ENCODE assay signal across 32 cellular contexts in the genomic region with DNA sequence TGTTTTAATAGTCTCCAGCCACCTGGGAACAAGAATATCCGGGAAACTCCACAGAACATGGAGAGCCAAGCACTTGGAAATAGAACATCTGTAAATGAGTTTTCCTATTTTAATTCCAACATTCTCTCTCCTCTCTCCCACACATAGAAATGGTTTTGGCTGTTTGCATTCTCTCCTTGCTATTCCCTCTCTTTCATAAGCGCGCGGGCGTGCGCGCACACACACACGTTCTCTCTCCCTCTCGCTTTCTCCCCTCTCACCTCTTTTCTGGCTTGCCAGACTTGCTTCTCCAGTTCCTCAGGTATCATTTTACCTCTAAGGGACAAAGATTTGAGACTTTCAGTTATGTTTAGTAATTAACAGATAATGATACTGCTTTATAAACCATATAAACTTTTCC. TPM values are rescaled to one million over a fixed set of nuclear protein-coding genes. Genes with fewer than 3 reads are reported as not detected.
"Had no signal": no experiment of that assay in that cellular context is flagged by ENCODE, and none has a peak within 500 bp of the region (broad histone marks: within the 10 kb centered on the region; RNA-seq: fewer than 3 reads in every experiment).

No MANE protein-coding gene starts in this region.

- H3K4me3 ChIP-seq: left lung, lung, mucosa of descending colon, ovary, right atrium auricular region, right lobe of liver, smooth muscle cell, testis, thyroid gland, transverse colon, vagina had no signal

- ATAC-seq: left colon; left lung; mucosa of descending colon; naive thymus-derived CD4-positive, alpha-beta T cell; natural killer cell treated with Interleukin-12 subunit alpha and Interleukin-12 subunit beta and Interleukin-15 and Interleukin-18, amount 100 ng/mL, for 72 hours; right lobe of liver; stimulated activated memory B cell treated with anti-CD40 and anti-IgM and Interleukin-4, amounts not matched to agents 10 μg/mL and 1 μg/mL and 100 μg/mL, for 72 hours; stimulated activated naive CD8-positive, alpha-beta T cell treated with anti-CD3 and anti-CD28 coated beads, Interleukin-15, amount 100 ng/mL, for 72 hours had no signal

- H3K27ac ChIP-seq: left lung, ovary, right atrium auricular region, right lobe of liver, testis, thyroid gland, transverse colon, vagina had no signal

- H3K4me1 ChIP-seq: left lung, right lobe of liver, testis, thyroid gland, transverse colon, vagina had no signal

- DNase-seq: hippocampal formation; immature natural killer cell; kidney; left colon; left lung; mesendoderm; midbrain; mucosa of descending colon; naive thymus-derived CD4-positive, alpha-beta T cell; ovary; right lobe of liver; stimulated activated CD4-positive, alpha-beta T cell treated with anti-CD3 and anti-CD28 coated beads, Interleukin-1b, Interleukin-23, amount 100 ng/mL, for 48 hours; stimulated activated CD4-positive, alpha-beta T cell treated with anti-CD3 and anti-CD28 coated beads, Interleukin-2, amount 100 ng/mL, for 48 hours; stimulated activated CD4-positive, alpha-beta T cell treated with anti-CD3 and anti-CD28 coated beads, Interleukin-4, amount 100 ng/mL, for 4 hours; stimulated activated CD8-positive, alpha-beta memory T cell treated with anti-CD3 and anti-CD28 coated beads, Interleukin-4, amount 100 ng/mL, for 48 hours; stimulated activated naive CD4-positive, alpha-beta T cell treated with Interleukin-2 at 50 U/mL for 16 hours; stimulated activated naive CD8-positive, alpha-beta T cell treated with anti-CD3 and anti-CD28 coated beads, Interleukin-15, amount 100 ng/mL, for 72 hours; substantia nigra; testis; thyroid gland; transverse colon had no signal

- H3K4me2 ChIP-seq: smooth muscle cell had no signal

- H3K9me3 ChIP-seq: left lung, mucosa of descending colon, ovary, right atrium auricular region, right lobe of liver, testis, thyroid gland, transverse colon, vagina had no signal

- H3K36me3 ChIP-seq: left lung, ovary, right atrium auricular region, right lobe of liver, thyroid gland, transverse colon, vagina had no signal

- H3K27me3 ChIP-seq: left lung, ovary, right atrium auricular region, right lobe of liver, testis, thyroid gland, transverse colon, vagina had no signal

RNA-seq across cellular contexts. Expression of a gene that starts 50.5 kb away (rescaled TPM):
- total RNA-seq: left colon; lower leg skin; mucosa of descending colon; naive thymus-derived CD4-positive, alpha-beta T cell; natural killer cell treated with Interleukin-12 subunit alpha and Interleukin-12 subunit beta and Interleukin-15 and Interleukin-18, amount 100 ng/mL, for 72 hours; pulmonary artery endothelial cell; renal cortical epithelial cell; right atrium auricular region; right lobe of liver; smooth muscle cell; thyroid gland; transverse colon; vagina had no signal
- polyA plus RNA-seq: immature natural killer cell; naive thymus-derived CD4-positive, alpha-beta T cell; neural cell; smooth muscle cell; urinary bladder had no signal
